ENCODE assay signal across 1 cellular context in the genomic region with DNA sequence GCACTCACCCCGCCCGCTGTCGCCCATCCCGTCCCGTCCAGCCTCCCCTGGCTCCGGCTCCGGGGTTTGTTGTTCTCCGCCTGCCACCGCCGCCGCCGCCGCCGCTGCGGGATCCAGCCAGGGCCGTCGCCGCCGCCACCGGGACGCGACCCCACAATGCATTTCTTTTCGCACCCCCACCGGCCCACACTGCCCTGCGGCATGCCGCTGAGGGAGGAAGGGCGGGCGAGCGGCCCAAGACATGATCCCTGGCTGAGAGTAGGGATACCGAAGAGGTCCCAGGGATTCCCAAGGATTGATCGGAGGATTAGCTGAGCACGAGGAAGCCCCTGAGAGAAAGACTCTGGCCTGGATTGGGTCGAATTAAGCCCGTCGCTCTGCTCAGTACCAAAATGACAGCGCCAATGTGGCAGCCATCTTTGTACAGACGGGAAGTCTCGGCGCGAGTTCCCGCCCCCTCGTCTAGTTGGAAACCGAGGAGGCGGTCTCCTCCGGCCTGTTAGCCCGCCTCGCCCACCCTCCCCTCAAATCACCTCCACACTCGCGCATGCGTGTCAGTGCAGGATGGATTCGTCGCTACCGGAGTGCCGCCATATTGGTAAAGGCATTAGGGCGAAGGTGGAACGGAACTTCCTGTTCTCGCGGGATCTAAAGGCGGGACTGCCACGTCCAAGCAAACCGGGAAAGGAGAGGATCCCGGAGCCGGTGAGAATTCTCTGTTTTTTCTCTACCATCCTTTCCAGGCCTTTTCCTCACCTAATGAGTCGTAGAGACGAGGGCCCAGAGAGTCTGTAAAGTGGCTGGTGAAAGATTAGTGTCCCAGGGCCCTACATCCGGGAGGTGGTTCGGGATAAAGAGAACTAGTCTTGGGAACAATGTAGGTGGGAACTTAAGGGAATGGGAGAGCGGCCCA.
TF ChIP-seq lines count a peak whose summit lies in the region.

A gene (minus strand): TSS at position 432 of the 913 bp plus-strand sequence. CDS start 189 bp downstream, at position 243.
A gene with protein sequence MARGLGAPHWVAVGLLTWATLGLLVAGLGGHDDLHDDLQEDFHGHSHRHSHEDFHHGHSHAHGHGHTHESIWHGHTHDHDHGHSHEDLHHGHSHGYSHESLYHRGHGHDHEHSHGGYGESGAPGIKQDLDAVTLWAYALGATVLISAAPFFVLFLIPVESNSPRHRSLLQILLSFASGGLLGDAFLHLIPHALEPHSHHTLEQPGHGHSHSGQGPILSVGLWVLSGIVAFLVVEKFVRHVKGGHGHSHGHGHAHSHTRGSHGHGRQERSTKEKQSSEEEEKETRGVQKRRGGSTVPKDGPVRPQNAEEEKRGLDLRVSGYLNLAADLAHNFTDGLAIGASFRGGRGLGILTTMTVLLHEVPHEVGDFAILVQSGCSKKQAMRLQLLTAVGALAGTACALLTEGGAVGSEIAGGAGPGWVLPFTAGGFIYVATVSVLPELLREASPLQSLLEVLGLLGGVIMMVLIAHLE (plus strand): TSS at position 634 of the 913 bp plus-strand sequence. CDS start 379 bp downstream, outside the sequence.

TF ChIP-seq in K562, 482 proteins besides CTCF, POLR2A, EP300 and RAD21 (continued from another document and continues in another):
- TF ChIP-seq, protein P1, sequence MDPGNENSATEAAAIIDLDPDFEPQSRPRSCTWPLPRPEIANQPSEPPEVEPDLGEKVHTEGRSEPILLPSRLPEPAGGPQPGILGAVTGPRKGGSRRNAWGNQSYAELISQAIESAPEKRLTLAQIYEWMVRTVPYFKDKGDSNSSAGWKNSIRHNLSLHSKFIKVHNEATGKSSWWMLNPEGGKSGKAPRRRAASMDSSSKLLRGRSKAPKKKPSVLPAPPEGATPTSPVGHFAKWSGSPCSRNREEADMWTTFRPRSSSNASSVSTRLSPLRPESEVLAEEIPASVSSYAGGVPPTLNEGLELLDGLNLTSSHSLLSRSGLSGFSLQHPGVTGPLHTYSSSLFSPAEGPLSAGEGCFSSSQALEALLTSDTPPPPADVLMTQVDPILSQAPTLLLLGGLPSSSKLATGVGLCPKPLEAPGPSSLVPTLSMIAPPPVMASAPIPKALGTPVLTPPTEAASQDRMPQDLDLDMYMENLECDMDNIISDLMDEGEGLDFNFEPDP (CRISPR knock-in tag; IDR thresholded peaks at IDR 0.05) = peak; percentile 74; the same call in 1 of the 2 replicates
- TF ChIP-seq ELF2 (CRISPR knock-in tag; IDR thresholded peaks at IDR 0.05) (0 out of 2 replicates have a peak, but pooled peaks have one; percentile 63), ZNF584 (CRISPR knock-in tag; IDR thresholded peaks at IDR 0.05; ENCODE audit: low read depth) (0 out of 2 replicates have a peak, but pooled peaks have one; percentile 68), KAT8 (IDR thresholded peaks at IDR 0.05; ENCODE audit: low read depth) (no peak), GABPB2 (CRISPR knock-in tag; conservative IDR thresholded peaks at IDR 0.05) (no peak), FOXA1 (IDR thresholded peaks at IDR 0.05; ENCODE audit: borderline replicate concordance) (no peak), SIN3A (IDR thresholded peaks at IDR 0.05; ENCODE audit: borderline replicate concordance in 2 of 2, control insufficient read depth in 1 of 2, low read depth in 2 of 2, low read length in 2 of 2) (peak in 1 of 2 experiments; percentile 67; a peak in 1 of 4 replicates), KLF10 (CRISPR knock-in tag; IDR thresholded peaks at IDR 0.05) (no peak), KAT2B (IDR thresholded peaks at IDR 0.05; ENCODE audit: low read depth, low read length) (no peak), ZNF717 (CRISPR knock-in tag; IDR thresholded peaks at IDR 0.05) (no peak), ZNF644 (tag; IDR thresholded peaks at IDR 0.05; ENCODE audit: low read depth) (peak; percentile 75), ZSCAN32 (CRISPR knock-in tag; IDR thresholded peaks at IDR 0.05) (peak; percentile 73; the same call in 1 of the 2 replicates), ZNF354B (CRISPR knock-in tag; IDR thresholded peaks at IDR 0.05) (no peak), NELFE (IDR thresholded peaks at IDR 0.05; ENCODE audit: insufficient read depth, insufficient read length) (no peak), ARNT (IDR thresholded peaks at IDR 0.05) (peak; percentile 72 to 79), HEY1 (CRISPR knock-in tag; IDR thresholded peaks at IDR 0.05; ENCODE audit: borderline replicate concordance) (no peak), SAFB2 (IDR thresholded peaks at IDR 0.05; ENCODE audit: borderline replicate concordance, low read depth, low read length, severe bottlenecking) (no peak), SAFB (IDR thresholded peaks at IDR 0.05; ENCODE audit: borderline replicate concordance, low read depth, low read length) (no peak), ARID2 (IDR thresholded peaks at IDR 0.05) (no peak)
- TF ChIP-seq, protein P2, sequence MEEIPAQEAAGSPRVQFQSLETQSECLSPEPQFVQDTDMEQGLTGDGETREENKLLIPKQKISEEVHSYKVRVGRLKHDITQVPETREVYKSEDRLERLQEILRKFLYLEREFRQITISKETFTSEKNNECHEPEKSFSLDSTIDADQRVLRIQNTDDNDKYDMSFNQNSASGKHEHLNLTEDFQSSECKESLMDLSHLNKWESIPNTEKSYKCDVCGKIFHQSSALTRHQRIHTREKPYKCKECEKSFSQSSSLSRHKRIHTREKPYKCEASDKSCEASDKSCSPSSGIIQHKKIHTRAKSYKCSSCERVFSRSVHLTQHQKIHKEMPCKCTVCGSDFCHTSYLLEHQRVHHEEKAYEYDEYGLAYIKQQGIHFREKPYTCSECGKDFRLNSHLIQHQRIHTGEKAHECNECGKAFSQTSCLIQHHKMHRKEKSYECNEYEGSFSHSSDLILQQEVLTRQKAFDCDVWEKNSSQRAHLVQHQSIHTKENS (CRISPR knock-in tag; IDR thresholded peaks at IDR 0.05) = no peak
- TF ChIP-seq, protein P3, sequence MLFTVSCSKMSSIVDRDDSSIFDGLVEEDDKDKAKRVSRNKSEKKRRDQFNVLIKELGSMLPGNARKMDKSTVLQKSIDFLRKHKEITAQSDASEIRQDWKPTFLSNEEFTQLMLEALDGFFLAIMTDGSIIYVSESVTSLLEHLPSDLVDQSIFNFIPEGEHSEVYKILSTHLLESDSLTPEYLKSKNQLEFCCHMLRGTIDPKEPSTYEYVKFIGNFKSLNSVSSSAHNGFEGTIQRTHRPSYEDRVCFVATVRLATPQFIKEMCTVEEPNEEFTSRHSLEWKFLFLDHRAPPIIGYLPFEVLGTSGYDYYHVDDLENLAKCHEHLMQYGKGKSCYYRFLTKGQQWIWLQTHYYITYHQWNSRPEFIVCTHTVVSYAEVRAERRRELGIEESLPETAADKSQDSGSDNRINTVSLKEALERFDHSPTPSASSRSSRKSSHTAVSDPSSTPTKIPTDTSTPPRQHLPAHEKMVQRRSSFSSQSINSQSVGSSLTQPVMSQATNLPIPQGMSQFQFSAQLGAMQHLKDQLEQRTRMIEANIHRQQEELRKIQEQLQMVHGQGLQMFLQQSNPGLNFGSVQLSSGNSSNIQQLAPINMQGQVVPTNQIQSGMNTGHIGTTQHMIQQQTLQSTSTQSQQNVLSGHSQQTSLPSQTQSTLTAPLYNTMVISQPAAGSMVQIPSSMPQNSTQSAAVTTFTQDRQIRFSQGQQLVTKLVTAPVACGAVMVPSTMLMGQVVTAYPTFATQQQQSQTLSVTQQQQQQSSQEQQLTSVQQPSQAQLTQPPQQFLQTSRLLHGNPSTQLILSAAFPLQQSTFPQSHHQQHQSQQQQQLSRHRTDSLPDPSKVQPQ (CRISPR knock-in tag; IDR thresholded peaks at IDR 0.05; ENCODE audit: borderline replicate concordance) = peak; percentile 3; the same call in 1 of the 2 replicates
- TF ChIP-seq, protein P4, sequence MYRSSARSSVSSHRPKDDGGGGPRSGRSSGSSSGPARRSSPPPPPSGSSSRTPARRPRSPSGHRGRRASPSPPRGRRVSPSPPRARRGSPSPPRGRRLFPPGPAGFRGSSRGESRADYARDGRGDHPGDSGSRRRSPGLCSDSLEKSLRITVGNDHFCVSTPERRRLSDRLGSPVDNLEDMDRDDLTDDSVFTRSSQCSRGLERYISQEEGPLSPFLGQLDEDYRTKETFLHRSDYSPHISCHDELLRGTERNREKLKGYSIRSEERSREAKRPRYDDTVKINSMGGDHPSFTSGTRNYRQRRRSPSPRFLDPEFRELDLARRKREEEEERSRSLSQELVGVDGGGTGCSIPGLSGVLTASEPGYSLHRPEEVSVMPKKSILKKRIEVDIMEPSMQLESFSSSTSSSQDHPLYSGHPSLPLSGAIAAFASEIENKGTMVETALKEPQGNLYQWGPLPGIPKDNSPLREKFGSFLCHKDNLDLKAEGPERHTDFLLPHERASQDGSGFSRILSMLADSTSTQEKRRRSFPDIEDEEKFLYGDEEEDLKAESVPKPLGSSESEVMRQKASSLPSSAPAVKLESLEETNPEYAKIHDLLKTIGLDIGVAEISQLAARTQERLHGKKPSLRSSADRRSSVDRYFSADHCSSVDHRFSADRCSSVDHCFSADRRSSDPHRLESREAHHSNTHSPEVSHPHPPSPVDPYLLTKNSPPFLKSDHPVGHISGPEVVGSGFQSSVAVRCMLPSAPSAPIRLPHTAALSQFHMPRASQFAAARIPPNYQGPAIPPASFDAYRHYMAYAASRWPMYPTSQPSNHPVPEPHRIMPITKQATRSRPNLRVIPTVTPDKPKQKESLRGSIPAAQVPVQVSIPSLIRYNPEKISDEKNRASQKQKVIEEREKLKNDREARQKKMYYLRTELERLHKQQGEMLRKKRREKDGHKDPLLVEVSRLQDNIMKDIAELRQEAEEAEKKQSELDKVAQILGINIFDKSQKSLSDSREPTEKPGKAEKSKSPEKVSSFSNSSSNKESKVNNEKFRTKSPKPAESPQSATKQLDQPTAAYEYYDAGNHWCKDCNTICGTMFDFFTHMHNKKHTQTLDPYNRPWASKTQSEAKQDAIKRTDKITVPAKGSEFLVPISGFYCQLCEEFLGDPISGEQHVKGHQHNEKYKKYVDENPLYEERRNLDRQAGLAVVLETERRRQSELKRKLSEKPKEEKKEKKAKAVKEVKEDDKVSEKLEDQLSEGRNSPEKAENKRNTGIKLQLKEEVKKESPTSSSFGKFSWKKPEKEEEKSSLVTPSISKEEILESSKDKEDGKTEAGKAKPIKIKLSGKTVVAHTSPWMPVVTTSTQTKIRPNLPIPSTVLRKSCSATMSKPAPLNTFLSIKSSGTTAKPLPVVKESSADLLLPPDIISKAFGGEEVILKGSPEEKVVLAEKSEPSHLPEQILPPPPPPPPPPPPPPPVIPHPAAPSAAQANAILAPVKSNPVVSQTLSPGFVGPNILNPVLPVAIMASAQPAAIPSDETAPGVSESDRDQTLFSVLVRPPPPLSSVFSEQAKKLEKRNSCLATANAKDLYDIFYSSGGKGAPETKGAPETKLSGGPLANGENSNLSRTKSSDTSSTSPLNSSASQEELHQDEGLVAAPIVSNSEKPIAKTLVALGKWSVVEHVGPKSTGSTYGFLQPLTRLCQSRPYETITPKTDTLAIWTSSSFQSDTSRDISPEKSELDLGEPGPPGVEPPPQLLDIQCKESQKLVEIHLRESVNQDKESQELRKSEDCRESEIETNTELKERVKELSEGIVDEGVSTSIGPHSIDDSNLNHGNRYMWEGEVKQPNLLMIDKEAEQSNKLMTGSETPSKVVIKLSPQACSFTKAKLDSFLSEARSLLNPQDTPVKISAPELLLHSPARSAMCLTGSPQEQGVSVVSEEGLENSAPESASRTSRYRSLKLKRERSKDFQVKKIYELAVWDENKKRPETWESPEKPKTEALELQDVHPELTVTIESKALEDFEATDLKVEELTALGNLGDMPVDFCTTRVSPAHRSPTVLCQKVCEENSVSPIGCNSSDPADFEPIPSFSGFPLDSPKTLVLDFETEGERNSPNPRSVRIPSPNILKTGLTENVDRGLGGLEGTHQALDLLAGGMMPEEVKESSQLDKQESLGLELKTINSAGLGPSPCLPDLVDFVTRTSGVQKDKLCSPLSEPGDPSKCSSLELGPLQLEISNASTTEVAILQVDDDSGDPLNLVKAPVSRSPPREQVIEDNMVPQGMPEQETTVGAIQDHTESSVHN (IDR thresholded peaks at IDR 0.05; ENCODE audit: borderline replicate concordance in 1 of 2, low read depth in 1 of 2) = peak in 1 of 2 experiments; percentile 65; a peak in 1 of 4 replicates
- TF ChIP-seq, protein P5, sequence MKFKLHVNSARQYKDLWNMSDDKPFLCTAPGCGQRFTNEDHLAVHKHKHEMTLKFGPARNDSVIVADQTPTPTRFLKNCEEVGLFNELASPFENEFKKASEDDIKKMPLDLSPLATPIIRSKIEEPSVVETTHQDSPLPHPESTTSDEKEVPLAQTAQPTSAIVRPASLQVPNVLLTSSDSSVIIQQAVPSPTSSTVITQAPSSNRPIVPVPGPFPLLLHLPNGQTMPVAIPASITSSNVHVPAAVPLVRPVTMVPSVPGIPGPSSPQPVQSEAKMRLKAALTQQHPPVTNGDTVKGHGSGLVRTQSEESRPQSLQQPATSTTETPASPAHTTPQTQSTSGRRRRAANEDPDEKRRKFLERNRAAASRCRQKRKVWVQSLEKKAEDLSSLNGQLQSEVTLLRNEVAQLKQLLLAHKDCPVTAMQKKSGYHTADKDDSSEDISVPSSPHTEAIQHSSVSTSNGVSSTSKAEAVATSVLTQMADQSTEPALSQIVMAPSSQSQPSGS (CRISPR knock-in tag; IDR thresholded peaks at IDR 0.05) = no peak
